In genomic region chr10:114044251-114045070, GRCh38 we compare ENCODE assay signal across 8 cellular contexts. TPM values are rescaled to one million over a fixed set of nuclear protein-coding genes. Genes with fewer than 3 reads are reported as not detected.
DNase-seq lines count a peak whose midpoint lies in the region; ATAC-seq and TF ChIP-seq lines count a peak whose summit lies in the region.

No MANE protein-coding gene starts in this region.

- H4K20me1 ChIP-seq in BLaER1, result 0 out of 2 replicates have a peak, but pooled peaks cover 5% of the 10 kb centered on the region

- peaks cover 15% of the 10 kb centered on the region; the same call in 1 of the 2 replicates for H3K4me1 ChIP-seq in BLaER1
- 0 out of 2 replicates have a peak, but pooled peaks cover 4% of the 10 kb centered on the region for H3K4me1 ChIP-seq in HUES64 (ENCODE audit: insufficient read depth, low read length)

- no peaks in the 10 kb centered on the region for H3K36me3 ChIP-seq in BLaER1
- no peaks in the 10 kb centered on the region for H3K36me3 ChIP-seq in HUES64 (ENCODE audit: insufficient read depth, low read length)

- intact Hi-C loops in dorsolateral prefrontal cortex (cut with DNase I), result loop anchor here in 1 of 2 donors (2.0 to 5.0 kb wide), 2 partner anchors 87 to 190 kb away; partner anchors contain the start of genes DCLRE1A and NHLRC2

- TF ChIP-seq CTCF in dorsolateral prefrontal cortex (IDR thresholded peaks at IDR 0.05 in 54 of 56, conservative IDR thresholded peaks at IDR 0.05 in 2 of 56; ENCODE audit: low read depth in 1 of 56, partially characterized antibody in 56 of 56), result no peak
- no peak for TF ChIP-seq CTCF in nephron (IDR thresholded peaks at IDR 0.05; ENCODE audit: unreplicated experiment in 3 of 3)

- H3K4me3 ChIP-seq in BLaER1 (peak overlapping the region; percentile 74), HUES64 (ENCODE audit: low read length) (peak overlapping the region; percentile 56), dorsolateral prefrontal cortex (peak overlapping the region; percentile 39 to 75 (median 63))

- H3K4me2 ChIP-seq in BLaER1, result peak overlapping the region; percentile 90

- 11% methylated on average over 98 of the region's 98 CpGs for WGBS in HUES64

- peaks cover 8% of the 10 kb centered on the region for H3K9me3 ChIP-seq in BLaER1
- no peaks in the 10 kb centered on the region for H3K9me3 ChIP-seq in HUES64 (ENCODE audit: insufficient read depth, low read depth, low read length)

- no peak overlapping the region for H3K27ac ChIP-seq in BLaER1
- no peak overlapping the region for H3K27ac ChIP-seq in HUES64 (ENCODE audit: low read depth, low read length)
- H3K27ac ChIP-seq in dorsolateral prefrontal cortex, result peak overlapping the region in 57 of 59 donors; percentile 18 to 94 (median 83)

- peaks cover 96% of the 10 kb centered on the region for H3K27me3 Mint-ChIP-seq in nephron (ENCODE audit: low read depth)

- H3K27me3 ChIP-seq in BLaER1 (peaks cover 24% of the 10 kb centered on the region), HUES64 (ENCODE audit: insufficient read depth, low read length) (peaks cover 99% of the 10 kb centered on the region), dorsolateral prefrontal cortex (peaks cover 0 to 12% (median 0%) of the 10 kb centered on the region in 45 donors)

- DNase-seq in dorsolateral prefrontal cortex, result peak in 1 of 10 donors; percentile 40
- DNase-seq in amniotic stem cell (lab: John Stamatoyannopoulos, UW), result no peak
- no peak for DNase-seq in activated effector memory CD4-positive, alpha-beta T cell treated with Interleukin-2 at 50 U/mL for 16 hours
- DNase-seq in ureter (ENCODE audit: low spot score), result no peak

- H3K9me3 Mint-ChIP-seq in nephron, result peaks cover 4% of the 10 kb centered on the region

- H3K27ac Mint-ChIP-seq in nephron, result no peak overlapping the region

- H3K36me3 Mint-ChIP-seq in nephron (ENCODE audit: low read depth), result no peaks in the 10 kb centered on the region

- H3K4me1 Mint-ChIP-seq in nephron, result peaks cover 4% of the 10 kb centered on the region

- no peak for ATAC-seq in GM19452 (IDR thresholded peaks at IDR 0.05; ENCODE audit: unreplicated experiment)

- H3K9ac ChIP-seq in BLaER1 (peak overlapping the region; percentile 62; the same call in 1 of the 2 replicates), HUES64 (ENCODE audit: low read depth, low read length) (no peak overlapping the region)

- H3K4me3 Mint-ChIP-seq in nephron, result peak overlapping the region; percentile 78 to 82 (median 81)

RNA-seq across cellular contexts. Expression of gene ADRB1, which starts 0.8 kb away (rescaled TPM):
- not detected for polyA plus RNA-seq in HUES64 (2013, experiment 1 of 2)
- not detected for polyA plus RNA-seq in HUES64 (2013, experiment 2 of 2)
- total RNA-seq in dorsolateral prefrontal cortex (10 to 100 TPM in 119 of 120 experiments, 1 to 10 TPM in 1; 7.9 to 37.2 (median 21.1) TPM), ureter (1.4 TPM)

Comparison
In these comparisons a context has a peak if more than half of its experiments do, and no peak if none do; other contexts are left out.
1. H3K27ac ChIP-seq: peak in dorsolateral prefrontal cortex (57 of 59); none in BLaER1 (single experiment) and HUES64 (single experiment).
2. Peak in every context shown above with its lines, with median percentiles within 50 percentile points of each other: H3K4me3 ChIP-seq.